In the genomic region with DNA sequence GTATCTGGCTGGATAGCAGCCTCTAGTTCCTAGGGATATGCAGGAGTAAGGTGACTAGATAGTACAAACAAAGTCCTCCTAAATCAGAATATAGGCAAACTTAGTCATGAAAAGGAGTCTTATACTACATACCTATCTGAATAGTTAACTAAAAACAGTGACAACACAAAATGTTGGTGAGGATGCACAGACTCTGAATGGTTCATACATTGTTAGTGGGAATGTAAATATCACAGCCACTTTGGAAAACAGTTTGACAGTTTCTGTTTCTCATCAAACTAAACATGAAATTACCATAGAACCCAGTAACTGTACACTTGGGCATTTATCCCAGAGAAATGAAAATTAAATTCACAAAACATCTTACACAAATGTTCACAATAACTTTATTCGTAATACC, we compare ENCODE assay signal across 16 cellular contexts. TPM values are rescaled to one million over a fixed set of nuclear protein-coding genes. Genes with fewer than 3 reads are reported as not detected.
DNase-seq lines count a peak whose midpoint lies in the region; ATAC-seq and TF ChIP-seq lines count a peak whose summit lies in the region.
"Had no signal": no experiment of that assay in that cellular context is flagged by ENCODE, and none has a peak within 500 bp of the region (broad histone marks: within the 10 kb centered on the region; RNA-seq: fewer than 3 reads in every experiment).

No MANE protein-coding gene starts in this region.

- H3K4me2 ChIP-seq in IMR-90 (ENCODE audit: low read depth, low read length): no peak overlapping the region

- no peak overlapping the region for H3K14ac ChIP-seq in IMR-90 (replicated peaks; ENCODE audit: low read depth, low read length)

- H3K4me3 ChIP-seq in IMR-90 (ENCODE audit: insufficient read depth, low read depth, low read length) (no peak overlapping the region), RWPE2 (ENCODE audit: severe bottlenecking) (no peak overlapping the region), rectal smooth muscle tissue (ENCODE audit: low read length) (no peak overlapping the region), stomach smooth muscle (ENCODE audit: low read length in 2 of 2) (no peak overlapping the region), right atrium auricular region (no peak overlapping the region)
- H3K4me3 ChIP-seq: HAP-1 had no signal

- no peaks in the 10 kb centered on the region for H3K9me3 ChIP-seq in IMR-90 (ENCODE audit: control insufficient read depth, insufficient read depth, low read length)
- no peaks in the 10 kb centered on the region for H3K9me3 ChIP-seq in RWPE2 (ENCODE audit: severe bottlenecking)
- H3K9me3 ChIP-seq in stomach smooth muscle (ENCODE audit: control insufficient read depth in 2 of 2, low read length in 2 of 2): no peaks in the 10 kb centered on the region
- H3K9me3 ChIP-seq in right atrium auricular region: no peaks in the 10 kb centered on the region
- H3K9me3 ChIP-seq: HAP-1 had no signal

- H3K4ac ChIP-seq in IMR-90 (ENCODE audit: low read depth, low read length): no peak overlapping the region

- H3K79me1 ChIP-seq in IMR-90 (ENCODE audit: low read depth in 1 of 2, low read length in 2 of 2): no peaks in the 10 kb centered on the region

- ATAC-seq in IMR-90 (ENCODE audit: low read depth): 0 out of 2 replicates have a peak, but pooled peaks have one; percentile 17
- ATAC-seq in RWPE2 (ENCODE audit: low read depth): peak; percentile 7; the same call in 1 of the 3 replicates

- no peak overlapping the region for H3K27ac ChIP-seq in IMR-90 (ENCODE audit: insufficient read depth, low read length)
- no peak overlapping the region for H3K27ac ChIP-seq in RWPE2 (ENCODE audit: poor library complexity, severe bottlenecking)
- peak overlapping the region; percentile 27 for H3K27ac ChIP-seq in rectal smooth muscle tissue (ENCODE audit: low read depth, low read length)
- H3K27ac ChIP-seq in stomach smooth muscle (ENCODE audit: low read length): peak overlapping the region; percentile 50
- H3K27ac ChIP-seq in right atrium auricular region: no peak overlapping the region

- no peak overlapping the region for H2BK20ac ChIP-seq in IMR-90 (ENCODE audit: low read depth, low read length)

- H3K9ac ChIP-seq in IMR-90 (ENCODE audit: low read depth, low read length) (no peak overlapping the region), rectal smooth muscle tissue (ENCODE audit: low read length) (no peak overlapping the region), stomach smooth muscle (ENCODE audit: low read length in 2 of 2) (no peak overlapping the region)

- intact Hi-C loops in IMR-90 (cut with micrococcal nuclease): no loop called here

- H3K27me3 ChIP-seq in IMR-90 (ENCODE audit: control insufficient read depth, insufficient read depth, low read length) (no peaks in the 10 kb centered on the region), RWPE2 (ENCODE audit: insufficient read depth, poor library complexity, severe bottlenecking) (no peaks in the 10 kb centered on the region), rectal smooth muscle tissue (ENCODE audit: control insufficient read depth, insufficient read depth, low read length) (no peaks in the 10 kb centered on the region), stomach smooth muscle (ENCODE audit: control insufficient read depth in 1 of 2, insufficient read depth in 2 of 2, low read length in 2 of 2) (no peaks in the 10 kb centered on the region), right atrium auricular region (no peaks in the 10 kb centered on the region)

- H4K20me1 ChIP-seq in IMR-90 (ENCODE audit: insufficient read depth, low read length): no peaks in the 10 kb centered on the region

- no peaks in the 10 kb centered on the region for H3K9me1 ChIP-seq in IMR-90 (ENCODE audit: insufficient read depth, low read length)

- POLR2A ChIA-PET in IMR-90 (lab: Charles Lee; ENCODE audit: unreplicated experiment): no interaction called here

- no peak overlapping the region for H4K5ac ChIP-seq in IMR-90 (ENCODE audit: low read depth, low read length)

- CTCF ChIA-PET in IMR-90 (lab: Yijun Ruan, JAX): no interaction called here

- no peak overlapping the region for H2BK15ac ChIP-seq in IMR-90 (ENCODE audit: low read depth, low read length)

- no peak overlapping the region for H2AK5ac ChIP-seq in IMR-90 (ENCODE audit: low read depth, low read length)

- DNase-seq in IMR-90 (no peak), RWPE2 (ENCODE audit: low spot score) (no peak), right atrium auricular region (ENCODE audit: low spot score) (no peak), GM10266 (ENCODE audit: extremely low spot score) (no peak)
- DNase-seq: C1 segment of cervical spinal cord; Calu3; CD4-positive, alpha-beta memory T cell; COR-L47; DMS53; DMS79 treated with DMSO at 0.1 percent for 48 hours; GF-D8; GOT3; HFFc6 had no signal

- dilution Hi-C loops in IMR-90 (cut with HindIII; ENCODE audit: low sequenced_read_pairs, unreplicated experiment): no loop called here

- in situ Hi-C loops in IMR-90 (cut with MboI; ENCODE audit: low sequenced_read_pairs): no loop called here

- H3K4me1 ChIP-seq in IMR-90 (ENCODE audit: control insufficient read depth, insufficient read depth, low read length): no peaks in the 10 kb centered on the region
- H3K4me1 ChIP-seq in RWPE2 (ENCODE audit: insufficient read depth, poor library complexity, severe bottlenecking): no peaks in the 10 kb centered on the region
- H3K4me1 ChIP-seq in rectal smooth muscle tissue (ENCODE audit: control insufficient read depth, insufficient read depth, low read length): no peaks in the 10 kb centered on the region
- peaks cover 4% of the 10 kb centered on the region for H3K4me1 ChIP-seq in stomach smooth muscle (ENCODE audit: control insufficient read depth, insufficient read depth, low read length)
- no peaks in the 10 kb centered on the region for H3K4me1 ChIP-seq in right atrium auricular region

- H4K91ac ChIP-seq in IMR-90 (ENCODE audit: insufficient read depth, low read depth, low read length): no peak overlapping the region

- H3K18ac ChIP-seq in IMR-90 (ENCODE audit: low read depth, low read length): no peak overlapping the region

- H3K23ac ChIP-seq in IMR-90 (ENCODE audit: low read depth, low read length): no peak overlapping the region

- TF ChIP-seq RAD21 in IMR-90 (IDR thresholded peaks at IDR 0.05; ENCODE audit: low read length): no peak

- no TSS peak for BruUV-seq in IMR-90 (replicated peaks; lab: Mats Ljungman, UMichigan)

- TF ChIP-seq CTCF in IMR-90 (conservative IDR thresholded peaks at IDR 0.05; ENCODE audit: low read depth, low read length): no peak
- TF ChIP-seq CTCF in RWPE2 (IDR thresholded peaks at IDR 0.05; ENCODE audit: poor library complexity, severe bottlenecking): no peak
- no peak for TF ChIP-seq CTCF in right atrium auricular region (IDR thresholded peaks at IDR 0.05)
- TF ChIP-seq CTCF in GM10266 (IDR thresholded peaks at IDR 0.05; ENCODE audit: control insufficient read depth, insufficient read depth, low read depth, missing control alignments): no peak

- H3K36me3 ChIP-seq in IMR-90 (ENCODE audit: control insufficient read depth, insufficient read depth, low read length) (peaks cover 15% of the 10 kb centered on the region), RWPE2 (ENCODE audit: low read depth) (peaks cover 81% of the 10 kb centered on the region), rectal smooth muscle tissue (ENCODE audit: control insufficient read depth, insufficient read depth, low read length) (no peaks in the 10 kb centered on the region), stomach smooth muscle (ENCODE audit: control insufficient read depth in 2 of 2, insufficient read depth in 2 of 2, low read length in 2 of 2) (peaks cover 0 to 3% of the 10 kb centered on the region in 2 donors), right atrium auricular region (peaks cover 1% of the 10 kb centered on the region)

- 100% methylated on average over 1 of the region's 1 CpG for WGBS in IMR-90 (ENCODE audit: extremely low coverage in 2 of 2, insufficient read length in 1 of 2), 2 experiments

- no peak overlapping the region for H2AFZ ChIP-seq in IMR-90 (replicated peaks; ENCODE audit: low read length, poor library complexity)

- no peak overlapping the region for H4K8ac ChIP-seq in IMR-90 (ENCODE audit: low read depth in 2 of 2, low read length in 2 of 2)

- no peak overlapping the region for H2AK9ac ChIP-seq in IMR-90 (replicated peaks; ENCODE audit: low read depth, low read length, poor library complexity)

- TF ChIP-seq POLR2A in IMR-90 (IDR thresholded peaks at IDR 0.05; ENCODE audit: low read depth, low read length): no peak

- H2BK120ac ChIP-seq in IMR-90 (ENCODE audit: low read depth, low read length): no peak overlapping the region

- H2BK5ac ChIP-seq in IMR-90 (ENCODE audit: low read depth, low read length, poor library complexity, severe bottlenecking): no peak overlapping the region

- no peak overlapping the region for H3K56ac ChIP-seq in IMR-90 (ENCODE audit: extremely low read depth, insufficient read depth, low read length)

TF ChIP-seq in IMR-90, 13 proteins besides CTCF, POLR2A, EP300 and RAD21 (continues in another document):
- TF ChIP-seq CEBPB (IDR thresholded peaks at IDR 0.05; ENCODE audit: low read depth, low read length) (no peak), NFE2L2 (IDR thresholded peaks at IDR 0.05; ENCODE audit: low read depth, low read length) (no peak), MAFK (IDR thresholded peaks at IDR 0.05; ENCODE audit: low read depth, low read length) (no peak)

RNA-seq across cellular contexts. Expression of gene NFS1, which starts 17.2 kb away (rescaled TPM):
- total RNA-seq in IMR-90 (2012; rRNA removed): 11.4 and 16.5 TPM in 2 replicates
- polyA plus RNA-seq in IMR-90 (2012; rRNA removed): 31.4 and 35.6 TPM in 2 replicates
- 29.4 and 47.8 TPM in 2 replicates for polyA plus RNA-seq in IMR-90 (2012; cell fraction: cytosol; rRNA removed)
- polyA plus RNA-seq in IMR-90 (2012; cell fraction: nucleus; rRNA removed; ENCODE audit: low replicate concordance): 35.0 and 47.5 TPM in 2 replicates
- 10 to 100 TPM; 24.6 to 38.7 TPM for total RNA-seq in right atrium auricular region

RNA-seq across cellular contexts. Expression of gene ROMO1, which starts 17.3 kb away (rescaled TPM):
- 223 and 397 TPM in 2 replicates for total RNA-seq in IMR-90 (2012; rRNA removed)
- 555 and 601 TPM in 2 replicates for polyA plus RNA-seq in IMR-90 (2012; rRNA removed)
- 1,487 and 2,019 TPM in 2 replicates for polyA plus RNA-seq in IMR-90 (2012; cell fraction: cytosol; rRNA removed)
- 350 and 360 TPM in 2 replicates for polyA plus RNA-seq in IMR-90 (2012; cell fraction: nucleus; rRNA removed; ENCODE audit: low replicate concordance)
- total RNA-seq in right atrium auricular region: 100 to 1,000 TPM; 263 to 409 TPM

RNA-seq across cellular contexts. Expression of gene CPNE1, which starts 17.3 kb away (rescaled TPM):
- 141 and 163 TPM in 2 replicates for total RNA-seq in IMR-90 (2012; rRNA removed)
- polyA plus RNA-seq in IMR-90 (2012; rRNA removed): 165 and 189 TPM in 2 replicates
- 158 and 268 TPM in 2 replicates for polyA plus RNA-seq in IMR-90 (2012; cell fraction: cytosol; rRNA removed)
- 564 and 652 TPM in 2 replicates for polyA plus RNA-seq in IMR-90 (2012; cell fraction: nucleus; rRNA removed; ENCODE audit: low replicate concordance)
- total RNA-seq in right atrium auricular region: 10 to 100 TPM; 39.2 to 60.4 TPM

RNA-seq across cellular contexts. Expression of gene RBM12, which starts 17.3 kb away (rescaled TPM):
- 65.8 and 69.4 TPM in 2 replicates for total RNA-seq in IMR-90 (2012; rRNA removed)
- polyA plus RNA-seq in IMR-90 (2012; rRNA removed): 44.7 and 51.2 TPM in 2 replicates
- 10.9 and 21.0 TPM in 2 replicates for polyA plus RNA-seq in IMR-90 (2012; cell fraction: cytosol; rRNA removed)
- polyA plus RNA-seq in IMR-90 (2012; cell fraction: nucleus; rRNA removed; ENCODE audit: low replicate concordance): 47.0 and 117 TPM in 2 replicates
- 10 to 100 TPM; 18.4 to 20.9 TPM for total RNA-seq in right atrium auricular region

Comparison
In these comparisons a context has a peak if more than half of its experiments do, and no peak if none do; other contexts are left out.
1. H3K27ac ChIP-seq: peak in rectal smooth muscle tissue (single experiment) and stomach smooth muscle (single experiment); none in IMR-90 (single experiment), RWPE2 (single experiment) and right atrium auricular region (0 of 2).